Comparison of ENCODE assay signal across 24 cellular contexts in genomic region chr12:107653519-107653918, GRCh38.
"Had no signal": no experiment of that assay in that cellular context is flagged by ENCODE, and none has a peak within 500 bp of the region (broad histone marks: within the 10 kb centered on the region; RNA-seq: fewer than 3 reads in every experiment).

No MANE protein-coding gene starts in this region.

- ATAC-seq: foreskin keratinocyte; heart right ventricle; left cardiac atrium; left lung; left ventricle myocardium superior; lower lobe of right lung; mucosa of descending colon; naive thymus-derived CD8-positive, alpha-beta T cell had no signal

- H3K27ac Mint-ChIP-seq: mesothelial cell of epicardium had no signal

- H3K27me3 Mint-ChIP-seq: naive B cell; naive thymus-derived CD8-positive, alpha-beta T cell had no signal

- H3K36me3 ChIP-seq: esophagus muscularis mucosa, heart right ventricle, left lung, lower lobe of right lung had no signal

- H3K9me3 ChIP-seq: esophagus muscularis mucosa, heart right ventricle, left lung, lower lobe of right lung, mucosa of descending colon had no signal

- H3K4me1 ChIP-seq: esophagus muscularis mucosa, foreskin keratinocyte, left lung, lower lobe of right lung had no signal

- FAIRE-seq: endothelial cell of umbilical vein, frontal cortex, islet of Langerhans, keratinocyte had no signal

- H3K27me3 ChIP-seq: foreskin keratinocyte, left lung had no signal

- H3K4me1 Mint-ChIP-seq: naive B cell had no signal

- DNase-seq: dermis blood vessel endothelial cell; dorsolateral prefrontal cortex; effector CD4-positive, alpha-beta T cell; effector memory CD4-positive, alpha-beta T cell; foreskin keratinocyte; glutamatergic neuron; head of caudate nucleus; heart right ventricle; hippocampal formation; left cardiac atrium; left lung; left ventricle myocardium superior; lower lobe of right lung; mesenchymal stem cell; mucosa of descending colon; naive B cell; naive thymus-derived CD8-positive, alpha-beta T cell had no signal

- H3K4me3 ChIP-seq: coronary artery, dorsolateral prefrontal cortex, esophagus muscularis mucosa, heart right ventricle, left lung, lower lobe of right lung, mucosa of descending colon had no signal

- H3K36me3 Mint-ChIP-seq: mesothelial cell of epicardium, naive B cell had no signal

- H3K27ac ChIP-seq: coronary artery, dorsolateral prefrontal cortex, esophagus muscularis mucosa, foreskin keratinocyte, heart right ventricle, left lung, lower lobe of right lung had no signal

- H3K4me3 Mint-ChIP-seq: mesothelial cell of epicardium; naive B cell; naive thymus-derived CD8-positive, alpha-beta T cell had no signal

- H3K9me3 Mint-ChIP-seq: mesothelial cell of epicardium; naive B cell; naive thymus-derived CD8-positive, alpha-beta T cell had no signal
